2 cellular contexts compared by ENCODE assay signal in genomic region chr16:68792465-68793324, GRCh38.
TF ChIP-seq lines count a peak whose summit lies in the region.

No MANE protein-coding gene starts in this region.

TF ChIP-seq in K562, 482 proteins besides CTCF, POLR2A, EP300 and RAD21 (continued from another document and continues in another):
- TF ChIP-seq XRCC5 (IDR thresholded peaks at IDR 0.05; ENCODE audit: low read depth, low read length) (no peak), NFE2 (IDR thresholded peaks at IDR 0.05; ENCODE audit: low read depth) (no peak), ZNF318 (IDR thresholded peaks at IDR 0.05; ENCODE audit: borderline replicate concordance in 1 of 2, low read depth in 1 of 2) (no peak), TEAD4 (IDR thresholded peaks at IDR 0.05; ENCODE audit: low read length) (peak; percentile 59; the same call in 1 of the 2 replicates), TEAD4 (CRISPR knock-in tag; IDR thresholded peaks at IDR 0.05; ENCODE audit: borderline replicate concordance) (no peak), ZNF280B (CRISPR knock-in tag; IDR thresholded peaks at IDR 0.05) (no peak), NR2C2 (CRISPR knock-in tag; IDR thresholded peaks at IDR 0.05) (no peak), NR2C2 (tag; IDR thresholded peaks at IDR 0.05) (no peak), STAT5A (IDR thresholded peaks at IDR 0.05; ENCODE audit: borderline replicate concordance, low read length) (no peak), SIN3A (IDR thresholded peaks at IDR 0.05; ENCODE audit: borderline replicate concordance in 2 of 2, control insufficient read depth in 1 of 2, low read depth in 2 of 2, low read length in 2 of 2) (no peak), ZNF830 (CRISPR knock-in tag; IDR thresholded peaks at IDR 0.05) (no peak), RFX5 (IDR thresholded peaks at IDR 0.05; ENCODE audit: low read depth, low read length) (no peak), JUNB (CRISPR knock-in tag; conservative IDR thresholded peaks at IDR 0.05) (no peak), BHLHE40 (IDR thresholded peaks at IDR 0.05; ENCODE audit: low read length) (peak; percentile 70), ZNF175 (CRISPR knock-in tag; IDR thresholded peaks at IDR 0.05; ENCODE audit: low read depth) (no peak)
- TF ChIP-seq, protein P1, sequence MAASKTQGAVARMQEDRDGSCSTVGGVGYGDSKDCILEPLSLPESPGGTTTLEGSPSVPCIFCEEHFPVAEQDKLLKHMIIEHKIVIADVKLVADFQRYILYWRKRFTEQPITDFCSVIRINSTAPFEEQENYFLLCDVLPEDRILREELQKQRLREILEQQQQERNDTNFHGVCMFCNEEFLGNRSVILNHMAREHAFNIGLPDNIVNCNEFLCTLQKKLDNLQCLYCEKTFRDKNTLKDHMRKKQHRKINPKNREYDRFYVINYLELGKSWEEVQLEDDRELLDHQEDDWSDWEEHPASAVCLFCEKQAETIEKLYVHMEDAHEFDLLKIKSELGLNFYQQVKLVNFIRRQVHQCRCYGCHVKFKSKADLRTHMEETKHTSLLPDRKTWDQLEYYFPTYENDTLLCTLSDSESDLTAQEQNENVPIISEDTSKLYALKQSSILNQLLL (CRISPR knock-in tag; IDR thresholded peaks at IDR 0.05; ENCODE audit: borderline replicate concordance): no peak

TF ChIP-seq in HepG2, 621 proteins besides CTCF, POLR2A, EP300 and RAD21 (continued from another document and continues in another):
- TF ChIP-seq ATF1 (CRISPR knock-in tag; IDR thresholded peaks at IDR 0.05): peak; percentile 80
- TF ChIP-seq ZNF766 (CRISPR knock-in tag; IDR thresholded peaks at IDR 0.05; ENCODE audit: borderline replicate concordance): 0 out of 2 replicates have a peak, but pooled peaks have one; percentile 32
- peak; percentile 91 for TF ChIP-seq CEBPB (IDR thresholded peaks at IDR 0.05; ENCODE audit: borderline replicate concordance, low read depth, low read length)
- no peak for TF ChIP-seq SMARCE1 (IDR thresholded peaks at IDR 0.05; ENCODE audit: borderline replicate concordance)
- peak; percentile 89 for TF ChIP-seq ERF (CRISPR knock-in tag; IDR thresholded peaks at IDR 0.05)
- TF ChIP-seq E2F1 (CRISPR knock-in tag; IDR thresholded peaks at IDR 0.05): peak; percentile 64; the same call in 1 of the 2 replicates
- TF ChIP-seq NAIF1 (CRISPR knock-in tag; IDR thresholded peaks at IDR 0.05; ENCODE audit: borderline replicate concordance): peak; percentile 64; the same call in 1 of the 2 replicates
- no peak for TF ChIP-seq HDAC6 (IDR thresholded peaks at IDR 0.05; ENCODE audit: low read depth, low read length)
- no peak for TF ChIP-seq PHB2 (IDR thresholded peaks at IDR 0.05; ENCODE audit: partially characterized antibody)
- peak; percentile 60; the same call in 1 of the 2 replicates for TF ChIP-seq ZNF563 (CRISPR knock-in tag; IDR thresholded peaks at IDR 0.05)
- no peak; the same call in 1 of the 2 replicates for TF ChIP-seq FOXC1 (CRISPR knock-in tag; IDR thresholded peaks at IDR 0.05; ENCODE audit: borderline replicate concordance)
- 0 out of 2 replicates have a peak, but pooled peaks have one; percentile 14 for TF ChIP-seq ZIK1 (CRISPR knock-in tag; IDR thresholded peaks at IDR 0.05; ENCODE audit: borderline replicate concordance, low read depth)
- TF ChIP-seq PRDM15 (CRISPR knock-in tag; IDR thresholded peaks at IDR 0.05): no peak
- TF ChIP-seq PHF20 (CRISPR knock-in tag; IDR thresholded peaks at IDR 0.05): no peak
- no peak for TF ChIP-seq ZNF33B (CRISPR knock-in tag; IDR thresholded peaks at IDR 0.05)
- peak; percentile 95; the same call in 1 of the 2 replicates for TF ChIP-seq FOXJ3 (CRISPR knock-in tag; IDR thresholded peaks at IDR 0.05; ENCODE audit: borderline replicate concordance)
- TF ChIP-seq SIX4 (CRISPR knock-in tag; IDR thresholded peaks at IDR 0.05): peak; percentile 79; the same call in 1 of the 2 replicates
- TF ChIP-seq YEATS2 (CRISPR knock-in tag; IDR thresholded peaks at IDR 0.05; ENCODE audit: borderline replicate concordance): peak; percentile 10; the same call in 1 of the 2 replicates
- TF ChIP-seq AGO1 (IDR thresholded peaks at IDR 0.05; ENCODE audit: low read depth, low read length, poor library complexity, severe bottlenecking): no peak
- TF ChIP-seq ZBTB38 (CRISPR knock-in tag; IDR thresholded peaks at IDR 0.05): no peak
- no peak for TF ChIP-seq ZNF570 (CRISPR knock-in tag; IDR thresholded peaks at IDR 0.05; ENCODE audit: borderline replicate concordance)
- no peak for TF ChIP-seq ZNF432 (CRISPR knock-in tag; IDR thresholded peaks at IDR 0.05; ENCODE audit: borderline replicate concordance)
- TF ChIP-seq ZNF20 (CRISPR knock-in tag; IDR thresholded peaks at IDR 0.05): no peak
- TF ChIP-seq CEBPG (CRISPR knock-in tag; IDR thresholded peaks at IDR 0.05): peak; percentile 84
- TF ChIP-seq, protein P2, sequence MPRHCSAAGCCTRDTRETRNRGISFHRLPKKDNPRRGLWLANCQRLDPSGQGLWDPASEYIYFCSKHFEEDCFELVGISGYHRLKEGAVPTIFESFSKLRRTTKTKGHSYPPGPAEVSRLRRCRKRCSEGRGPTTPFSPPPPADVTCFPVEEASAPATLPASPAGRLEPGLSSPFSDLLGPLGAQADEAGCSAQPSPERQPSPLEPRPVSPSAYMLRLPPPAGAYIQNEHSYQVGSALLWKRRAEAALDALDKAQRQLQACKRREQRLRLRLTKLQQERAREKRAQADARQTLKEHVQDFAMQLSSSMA (CRISPR knock-in tag; IDR thresholded peaks at IDR 0.05): 0 out of 2 replicates have a peak, but pooled peaks have one; percentile 51
- peak; percentile 78; the same call in 1 of the 2 replicates for TF ChIP-seq RXRA (CRISPR knock-in tag; IDR thresholded peaks at IDR 0.05)
- TF ChIP-seq NR0B2 (CRISPR knock-in tag; IDR thresholded peaks at IDR 0.05): no peak
- peak; percentile 98 for TF ChIP-seq NR2F6 (IDR thresholded peaks at IDR 0.05)
- peak; percentile 91 for TF ChIP-seq NR2F6 (CRISPR knock-in tag; IDR thresholded peaks at IDR 0.05)
- TF ChIP-seq SNRNP70 (IDR thresholded peaks at IDR 0.05; ENCODE audit: low read depth, low read length): no peak
- TF ChIP-seq, protein P3, sequence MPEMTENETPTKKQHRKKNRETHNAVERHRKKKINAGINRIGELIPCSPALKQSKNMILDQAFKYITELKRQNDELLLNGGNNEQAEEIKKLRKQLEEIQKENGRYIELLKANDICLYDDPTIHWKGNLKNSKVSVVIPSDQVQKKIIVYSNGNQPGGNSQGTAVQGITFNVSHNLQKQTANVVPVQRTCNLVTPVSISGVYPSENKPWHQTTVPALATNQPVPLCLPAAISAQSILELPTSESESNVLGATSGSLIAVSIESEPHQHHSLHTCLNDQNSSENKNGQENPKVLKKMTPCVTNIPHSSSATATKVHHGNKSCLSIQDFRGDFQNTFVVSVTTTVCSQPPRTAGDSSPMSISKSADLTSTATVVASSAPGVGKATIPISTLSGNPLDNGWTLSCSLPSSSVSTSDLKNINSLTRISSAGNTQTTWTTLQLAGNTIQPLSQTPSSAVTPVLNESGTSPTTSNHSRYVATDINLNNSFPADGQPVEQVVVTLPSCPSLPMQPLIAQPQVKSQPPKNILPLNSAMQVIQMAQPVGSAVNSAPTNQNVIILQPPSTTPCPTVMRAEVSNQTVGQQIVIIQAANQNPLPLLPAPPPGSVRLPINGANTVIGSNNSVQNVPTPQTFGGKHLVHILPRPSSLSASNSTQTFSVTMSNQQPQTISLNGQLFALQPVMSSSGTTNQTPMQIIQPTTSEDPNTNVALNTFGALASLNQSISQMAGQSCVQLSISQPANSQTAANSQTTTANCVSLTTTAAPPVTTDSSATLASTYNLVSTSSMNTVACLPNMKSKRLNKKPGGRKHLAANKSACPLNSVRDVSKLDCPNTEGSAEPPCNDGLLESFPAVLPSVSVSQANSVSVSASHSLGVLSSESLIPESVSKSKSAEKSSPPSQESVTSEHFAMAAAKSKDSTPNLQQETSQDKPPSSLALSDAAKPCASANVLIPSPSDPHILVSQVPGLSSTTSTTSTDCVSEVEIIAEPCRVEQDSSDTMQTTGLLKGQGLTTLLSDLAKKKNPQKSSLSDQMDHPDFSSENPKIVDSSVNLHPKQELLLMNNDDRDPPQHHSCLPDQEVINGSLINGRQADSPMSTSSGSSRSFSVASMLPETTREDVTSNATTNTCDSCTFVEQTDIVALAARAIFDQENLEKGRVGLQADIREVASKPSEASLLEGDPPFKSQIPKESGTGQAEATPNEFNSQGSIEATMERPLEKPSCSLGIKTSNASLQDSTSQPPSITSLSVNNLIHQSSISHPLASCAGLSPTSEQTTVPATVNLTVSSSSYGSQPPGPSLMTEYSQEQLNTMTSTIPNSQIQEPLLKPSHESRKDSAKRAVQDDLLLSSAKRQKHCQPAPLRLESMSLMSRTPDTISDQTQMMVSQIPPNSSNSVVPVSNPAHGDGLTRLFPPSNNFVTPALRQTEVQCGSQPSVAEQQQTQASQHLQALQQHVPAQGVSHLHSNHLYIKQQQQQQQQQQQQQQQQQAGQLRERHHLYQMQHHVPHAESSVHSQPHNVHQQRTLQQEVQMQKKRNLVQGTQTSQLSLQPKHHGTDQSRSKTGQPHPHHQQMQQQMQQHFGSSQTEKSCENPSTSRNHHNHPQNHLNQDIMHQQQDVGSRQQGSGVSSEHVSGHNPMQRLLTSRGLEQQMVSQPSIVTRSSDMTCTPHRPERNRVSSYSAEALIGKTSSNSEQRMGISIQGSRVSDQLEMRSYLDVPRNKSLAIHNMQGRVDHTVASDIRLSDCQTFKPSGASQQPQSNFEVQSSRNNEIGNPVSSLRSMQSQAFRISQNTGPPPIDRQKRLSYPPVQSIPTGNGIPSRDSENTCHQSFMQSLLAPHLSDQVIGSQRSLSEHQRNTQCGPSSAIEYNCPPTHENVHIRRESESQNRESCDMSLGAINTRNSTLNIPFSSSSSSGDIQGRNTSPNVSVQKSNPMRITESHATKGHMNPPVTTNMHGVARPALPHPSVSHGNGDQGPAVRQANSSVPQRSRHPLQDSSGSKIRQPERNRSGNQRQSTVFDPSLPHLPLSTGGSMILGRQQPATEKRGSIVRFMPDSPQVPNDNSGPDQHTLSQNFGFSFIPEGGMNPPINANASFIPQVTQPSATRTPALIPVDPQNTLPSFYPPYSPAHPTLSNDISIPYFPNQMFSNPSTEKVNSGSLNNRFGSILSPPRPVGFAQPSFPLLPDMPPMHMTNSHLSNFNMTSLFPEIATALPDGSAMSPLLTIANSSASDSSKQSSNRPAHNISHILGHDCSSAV (CRISPR knock-in tag; IDR thresholded peaks at IDR 0.05; ENCODE audit: borderline replicate concordance): no peak
